In the genomic region with DNA sequence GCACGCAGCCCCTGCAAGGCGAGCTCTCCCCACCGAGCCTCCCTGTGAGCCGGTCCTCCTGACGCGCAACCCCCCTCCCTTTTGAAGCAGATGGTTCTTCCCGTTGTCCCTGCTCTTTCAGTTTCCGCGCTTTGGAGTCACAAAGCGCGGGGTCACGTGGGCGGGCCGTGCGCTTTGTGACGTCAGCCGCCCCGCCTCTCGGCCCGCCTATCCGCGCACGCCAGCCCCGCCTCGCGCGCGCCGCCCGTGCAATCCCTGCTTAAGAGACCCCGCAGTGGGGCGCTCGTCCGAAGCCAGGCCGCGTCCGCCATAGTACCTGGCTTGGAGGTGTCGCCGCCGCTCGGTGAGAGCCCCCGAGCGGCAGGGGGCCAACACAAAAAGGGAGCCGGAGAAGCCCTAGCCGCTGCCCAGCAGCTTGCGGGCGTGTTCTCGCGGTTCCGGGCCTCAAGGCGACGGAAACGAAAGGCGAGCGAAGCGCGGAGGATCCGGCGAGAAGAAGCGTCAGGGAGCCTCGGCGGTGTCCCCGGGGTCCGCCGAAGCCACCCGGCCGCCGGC, we compare ENCODE assay signal across 8 cellular contexts. TPM values are rescaled to one million over a fixed set of nuclear protein-coding genes. Genes with fewer than 3 reads are reported as not detected.
A peak's percentile ranks its signal among the peaks of the same experiment; 100 is the strongest.
DNase-seq lines count a peak whose midpoint lies in the region; ATAC-seq lines count a peak whose summit lies in the region.

Gene RBBP6 (plus strand): TSS at position 272 of the 555 bp plus-strand sequence. CDS start 1,061 bp downstream, outside the sequence.

- in situ Hi-C loops in Caki2 (cut with HindIII; ENCODE audit: low pct_unique_long_range_greater_than_20kb, low sequenced_read_pairs), result no loop called here

- H3K9me3 Mint-ChIP-seq in activated CD8-positive, alpha-beta memory T cell treated with anti-CD3 and anti-CD28 coated beads, Interleukin-2, amount 10 ng/mL, durations not matched to agents 7 days and 5 days (ENCODE audit: low read depth), result no peaks in the 10 kb centered on the region

- ATAC-seq in GM21367 (IDR thresholded peaks at IDR 0.05; ENCODE audit: unreplicated experiment), result peak; percentile 90
- peak; percentile 87 for ATAC-seq in activated CD8-positive, alpha-beta memory T cell treated with anti-CD3 and anti-CD28 coated beads, Interleukin-2, amount 10 ng/mL, durations not matched to agents 7 days and 5 days

- peak within 1 kb of the TSS; percentile 100 for H3K27ac Mint-ChIP-seq in activated CD8-positive, alpha-beta memory T cell treated with anti-CD3 and anti-CD28 coated beads, Interleukin-2, amount 10 ng/mL, durations not matched to agents 7 days and 5 days

- CTCF ChIA-PET in activated CD8-positive, alpha-beta memory T cell treated with anti-CD3 and anti-CD28 coated beads, Interleukin-2, amount 10 ng/mL, durations not matched to agents 7 days and 5 days (lab: Charles Lee), result interaction anchor here (0.8 to 2.5 kb wide), 5 partner anchors 12 to 736 kb away, joined by 3 to 6 read pairs (median 4); no protein-coding TSS in a partner anchor

- DNase-seq in Caki2 (ENCODE audit: low read depth) (peak; percentile 98), HUDEP-2 (lab: John Stamatoyannopoulos, UW; ENCODE audit: unreplicated experiment in 76 of 76) (peak in 75 of 76 experiments; percentile 43 to 98 (median 87)), NOMO-1 treated with dmso at 0.1 percent for 144 hours (lab: John Stamatoyannopoulos, UW; ENCODE audit: unreplicated experiment) (peak; percentile 89), mesenteric fat pad (ENCODE audit: low spot score) (peak; percentile 98)
- peak; percentile 93 for DNase-seq in activated CD8-positive, alpha-beta memory T cell treated with anti-CD3 and anti-CD28 coated beads, Interleukin-2, amount 10 ng/mL, durations not matched to agents 7 days and 5 days
- peak; percentile 86 for DNase-seq in stimulated activated CD8-positive, alpha-beta memory T cell treated with anti-CD3 and anti-CD28 coated beads, Interleukin-15, amount 100 ng/mL, for 24 hours (ENCODE audit: low read depth)

- peak within 1 kb of the TSS; percentile 100 for H3K4me3 ChIP-seq in endocrine pancreas (ENCODE audit: control insufficient read depth, insufficient read depth, low read length)

- H3K4me1 Mint-ChIP-seq in activated CD8-positive, alpha-beta memory T cell treated with anti-CD3 and anti-CD28 coated beads, Interleukin-2, amount 10 ng/mL, durations not matched to agents 7 days and 5 days, result peaks cover 30% of the 10 kb centered on the region

- H3K9ac ChIP-seq in endocrine pancreas (ENCODE audit: control insufficient read depth, insufficient read depth, low read length), result peak within 1 kb of the TSS; percentile 88

- H3K36me3 ChIP-seq in endocrine pancreas (ENCODE audit: control insufficient read depth, insufficient read depth, low read length), result no peaks in the 10 kb centered on the region

- H3K27me3 ChIP-seq in endocrine pancreas (ENCODE audit: control insufficient read depth, insufficient read depth, low read length), result no peaks in the 10 kb centered on the region

- no peaks in the 10 kb centered on the region for H3K27me3 Mint-ChIP-seq in activated CD8-positive, alpha-beta memory T cell treated with anti-CD3 and anti-CD28 coated beads, Interleukin-2, amount 10 ng/mL, durations not matched to agents 7 days and 5 days

- peaks cover 5% of the 10 kb centered on the region for H3K4me1 ChIP-seq in endocrine pancreas (ENCODE audit: control insufficient read depth, insufficient read depth, low read length)

- peak within 1 kb of the TSS; percentile 95 for H3K4me3 Mint-ChIP-seq in activated CD8-positive, alpha-beta memory T cell treated with anti-CD3 and anti-CD28 coated beads, Interleukin-2, amount 10 ng/mL, durations not matched to agents 7 days and 5 days

- H3K9me3 ChIP-seq in endocrine pancreas (ENCODE audit: control insufficient read depth, low read length), result no peaks in the 10 kb centered on the region

- peaks cover 28% of the 10 kb centered on the region for H3K36me3 Mint-ChIP-seq in activated CD8-positive, alpha-beta memory T cell treated with anti-CD3 and anti-CD28 coated beads, Interleukin-2, amount 10 ng/mL, durations not matched to agents 7 days and 5 days

RNA-seq across cellular contexts. Expression of gene RBBP6, which starts in this region (rescaled TPM):
- 14.6 and 15.7 TPM in 2 replicates for total RNA-seq in Caki2 (2014; rRNA removed; shearing (Covaris generic); ENCODE audit: low replicate concordance)
- total RNA-seq in activated CD8-positive, alpha-beta memory T cell treated with anti-CD3 and anti-CD28 coated beads, Interleukin-2, amount 10 ng/mL, durations not matched to agents 7 days and 5 days, result 10 to 100 TPM; 60.4 to 72.4 TPM
- 46.1 TPM for total RNA-seq in mesenteric fat pad

Comparison
In these comparisons a context has a peak if more than half of its experiments do, and no peak if none do; other contexts are left out.
1. Peak in every context shown above with its lines: DNase-seq, ATAC-seq and H3K4me3 ChIP-seq.